24 cellular contexts compared by ENCODE assay signal in the genomic region with DNA sequence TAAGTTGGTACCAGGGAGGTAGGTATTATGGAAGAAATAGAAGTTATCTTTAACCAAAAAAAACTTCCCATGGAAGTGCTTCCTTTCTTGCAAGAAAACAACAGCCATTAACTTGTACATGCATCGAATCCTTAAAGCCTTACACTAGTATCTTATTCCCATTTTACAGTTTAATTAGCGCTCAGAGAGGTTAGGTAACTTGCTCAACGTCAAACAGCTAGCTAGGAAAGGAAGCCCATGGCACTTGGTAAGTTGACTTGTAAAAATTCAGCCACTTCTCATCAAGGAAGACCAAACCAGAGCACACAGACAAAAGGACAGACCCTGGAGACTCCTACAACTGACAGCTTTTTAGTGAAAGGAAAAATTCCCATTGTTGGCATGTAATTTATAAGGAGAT.
"Had no signal": no experiment of that assay in that cellular context is flagged by ENCODE, and none has a peak within 500 bp of the region (broad histone marks: within the 10 kb centered on the region; RNA-seq: fewer than 3 reads in every experiment).

No MANE protein-coding gene starts in this region.

- H3K4me1 ChIP-seq: testis had no signal

- H3K9ac ChIP-seq: parathyroid adenoma had no signal

- H2AFZ ChIP-seq: hepatocyte, parathyroid adenoma had no signal

- H3K27ac ChIP-seq: hepatocyte, left ventricle myocardium inferior, parathyroid adenoma, right atrium auricular region, skin epidermis, stomach, testis, thyroid gland, upper lobe of left lung, vagina had no signal

- H3K4me2 ChIP-seq: hepatocyte had no signal

- H3K4me3 Mint-ChIP-seq: mesothelial cell of epicardium; natural killer cell; stimulated activated naive B cell treated with anti-CD40 and anti-IgM and Interleukin-4, amounts not matched to agents 10 μg/mL and 1 μg/mL and 100 μg/mL, for 72 hours had no signal

- ATAC-seq: natural killer cell; sciatic nerve; stimulated activated naive B cell treated with anti-CD40 and anti-IgM and Interleukin-4, amounts not matched to agents 10 μg/mL and 1 μg/mL and 100 μg/mL, for 72 hours; stimulated activated naive CD8-positive, alpha-beta T cell treated with anti-CD3 and anti-CD28 coated beads, Interleukin-15, Interleukin-2, amounts not matched to agents 100 U/mL and 50 U/mL, for 24 hours had no signal

- H3K9me3 Mint-ChIP-seq: mesothelial cell of epicardium; naive B cell; natural killer cell; stimulated activated naive B cell treated with anti-CD40 and anti-IgM and Interleukin-4, amounts not matched to agents 10 μg/mL and 1 μg/mL and 100 μg/mL, for 72 hours had no signal

- H3K27ac Mint-ChIP-seq: mesothelial cell of epicardium; natural killer cell; stimulated activated naive B cell treated with anti-CD40 and anti-IgM and Interleukin-4, amounts not matched to agents 10 μg/mL and 1 μg/mL and 100 μg/mL, for 72 hours had no signal

- DNase-seq: islet precursor cell; left ventricle myocardium inferior; mesendoderm; naive B cell; natural killer cell; stimulated activated CD4-positive, alpha-beta T cell treated with anti-CD3 and anti-CD28 coated beads, Interleukin-12 subunit alpha, Interleukin-12 subunit beta, amount 100 ng/mL, for 4 hours; stimulated activated CD4-positive, alpha-beta T cell treated with anti-CD3 and anti-CD28 coated beads, Interleukin-15, amount 100 ng/mL, for 24 hours; stimulated activated CD4-positive, alpha-beta T cell treated with anti-CD3 and anti-CD28 coated beads, Interleukin-2, amount 100 ng/mL, for 24 hours; stimulated activated CD4-positive, alpha-beta T cell treated with anti-CD3 and anti-CD28 coated beads, Interleukin-4, amount 100 ng/mL, for 1 hour; stimulated activated naive B cell treated with anti-CD40 and anti-IgM and Interleukin-4, amounts not matched to agents 10 μg/mL and 1 μg/mL and 100 μg/mL, for 72 hours; stimulated activated naive CD8-positive, alpha-beta T cell treated with anti-CD3 and anti-CD28 coated beads, Interleukin-15, Interleukin-2, amounts not matched to agents 100 U/mL and 50 U/mL, for 24 hours; stomach; testis; thyroid gland; transverse colon; upper lobe of left lung had no signal

- H3K27me3 ChIP-seq: hepatocyte, right atrium auricular region, stomach, testis, thyroid gland, transverse colon, upper lobe of left lung, vagina had no signal

- H3K27me3 Mint-ChIP-seq: naive B cell; stimulated activated naive B cell treated with anti-CD40 and anti-IgM and Interleukin-4, amounts not matched to agents 10 μg/mL and 1 μg/mL and 100 μg/mL, for 72 hours had no signal

- H3K4me3 ChIP-seq: hepatocyte, left ventricle myocardium inferior, lung, right atrium auricular region, skin epidermis, stomach, testis, thyroid gland, transverse colon, upper lobe of left lung, vagina had no signal

- H3K9me3 ChIP-seq: left ventricle myocardium inferior, right atrium auricular region, stomach, testis, thyroid gland, transverse colon, upper lobe of left lung, vagina had no signal
